ENCODE assay signal across 22 cellular contexts in the genomic region with DNA sequence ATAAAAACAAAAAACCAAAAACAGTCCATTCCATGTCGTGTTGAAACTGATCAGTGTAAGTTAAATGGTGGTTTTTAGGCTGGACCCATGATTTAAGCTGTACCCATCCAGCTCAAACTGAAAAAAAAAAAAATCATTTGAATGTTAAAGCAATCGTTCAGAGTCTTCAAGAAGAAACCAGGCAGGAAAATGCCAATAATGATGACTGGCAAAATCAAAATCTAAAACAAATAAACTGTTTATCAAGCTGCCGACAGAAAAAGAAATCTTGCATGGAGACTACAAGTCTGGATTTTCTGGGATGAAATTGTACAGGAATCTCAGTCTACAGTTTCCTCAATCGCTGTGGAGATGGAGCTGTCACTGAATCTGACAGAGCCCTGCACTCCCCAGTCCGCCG. TPM values are rescaled to one million over a fixed set of nuclear protein-coding genes. Genes with fewer than 3 reads are reported as not detected.
"Had no signal": no experiment of that assay in that cellular context is flagged by ENCODE, and none has a peak within 500 bp of the region (broad histone marks: within the 10 kb centered on the region; RNA-seq: fewer than 3 reads in every experiment).

No MANE protein-coding gene starts in this region.

- H3K27ac ChIP-seq: esophagus squamous epithelium, sigmoid colon, testis, tibial nerve had no signal

- H3K4me3 Mint-ChIP-seq: natural killer cell treated with Interleukin-12 subunit alpha and Interleukin-12 subunit beta and Interleukin-15 and Interleukin-18, amount 100 ng/mL, for 72 hours; stimulated activated naive B cell treated with anti-CD40 and anti-IgM and Interleukin-4, amounts not matched to agents 10 μg/mL and 1 μg/mL and 100 μg/mL, for 72 hours; stimulated activated naive CD8-positive, alpha-beta T cell treated with anti-CD3 and anti-CD28 coated beads, Interleukin-15, amount 100 ng/mL, for 72 hours had no signal

- H3K9me3 Mint-ChIP-seq: immature natural killer cell; natural killer cell treated with Interleukin-12 subunit alpha and Interleukin-12 subunit beta and Interleukin-15 and Interleukin-18, amount 100 ng/mL, for 72 hours; stimulated activated naive B cell treated with anti-CD40 and anti-IgM and Interleukin-4, amounts not matched to agents 10 μg/mL and 1 μg/mL and 100 μg/mL, for 72 hours; stimulated activated naive CD8-positive, alpha-beta T cell treated with anti-CD3 and anti-CD28 coated beads, Interleukin-15, amount 100 ng/mL, for 72 hours had no signal

- DNase-seq: esophagus squamous epithelium; foreskin fibroblast; immature natural killer cell; kidney; left colon; left ventricle myocardium superior; mesenchymal stem cell; midbrain; sigmoid colon; stimulated activated CD4-positive, alpha-beta T cell treated with anti-CD3 and anti-CD28 coated beads, Interleukin-2, amount 100 ng/mL, for 24 hours; stimulated activated CD4-positive, alpha-beta T cell treated with anti-CD3 and anti-CD28 coated beads, Interleukin-4, amount 100 ng/mL, for 4 hours; stimulated activated naive B cell treated with anti-CD40 and anti-IgM and Interleukin-4, amounts not matched to agents 10 μg/mL and 1 μg/mL and 100 μg/mL, for 72 hours; stimulated activated naive CD8-positive, alpha-beta T cell treated with anti-CD3 and anti-CD28 coated beads, Interleukin-15, amount 100 ng/mL, for 72 hours; testis had no signal

- H3K27ac Mint-ChIP-seq: immature natural killer cell; natural killer cell treated with Interleukin-12 subunit alpha and Interleukin-12 subunit beta and Interleukin-15 and Interleukin-18, amount 100 ng/mL, for 72 hours; stimulated activated naive B cell treated with anti-CD40 and anti-IgM and Interleukin-4, amounts not matched to agents 10 μg/mL and 1 μg/mL and 100 μg/mL, for 72 hours; stimulated activated naive CD8-positive, alpha-beta T cell treated with anti-CD3 and anti-CD28 coated beads, Interleukin-15, amount 100 ng/mL, for 72 hours had no signal

- H3K36me3 Mint-ChIP-seq: immature natural killer cell; natural killer cell treated with Interleukin-12 subunit alpha and Interleukin-12 subunit beta and Interleukin-15 and Interleukin-18, amount 100 ng/mL, for 72 hours; stimulated activated naive B cell treated with anti-CD40 and anti-IgM and Interleukin-4, amounts not matched to agents 10 μg/mL and 1 μg/mL and 100 μg/mL, for 72 hours had no signal

- H3K36me3 ChIP-seq: esophagus squamous epithelium, sigmoid colon, tibial nerve had no signal

- H3K27me3 ChIP-seq: testis, tibial nerve had no signal

- H3K9me3 ChIP-seq: esophagus squamous epithelium, sigmoid colon, testis, tibial nerve had no signal

- H3K4me3 ChIP-seq: esophagus squamous epithelium, lung, sigmoid colon, skin epidermis, testis, tibial nerve had no signal

RNA-seq across cellular contexts. Expression of a gene that starts 40.7 kb away (rescaled TPM):
- total RNA-seq: epithelial cell of proximal tubule; left colon; left ventricle myocardium superior; lung; natural killer cell treated with Interleukin-12 subunit alpha and Interleukin-12 subunit beta and Interleukin-15 and Interleukin-18, amount 100 ng/mL, for 72 hours; omental fat pad; pulmonary artery endothelial cell; sigmoid colon; subcutaneous adipose tissue; tibial nerve had no signal

RNA-seq across cellular contexts. Expression of a gene that starts 56.2 kb away (rescaled TPM):
- total RNA-seq: epithelial cell of proximal tubule; natural killer cell treated with Interleukin-12 subunit alpha and Interleukin-12 subunit beta and Interleukin-15 and Interleukin-18, amount 100 ng/mL, for 72 hours; pulmonary artery endothelial cell had no signal
